In genomic region chr5:144333336-144333920, GRCh38 we compare ENCODE assay signal across 9 cellular contexts.
DNase-seq lines count a peak whose midpoint lies in the region; ATAC-seq, FAIRE-seq and TF ChIP-seq lines count a peak whose summit lies in the region.
"Had no signal": no experiment of that assay in that cellular context is flagged by ENCODE, and none has a peak within 500 bp of the region (broad histone marks: within the 10 kb centered on the region; RNA-seq: fewer than 3 reads in every experiment).

No MANE protein-coding gene starts in this region.

- H3K9me3 ChIP-seq in A673 (ENCODE audit: low read depth, low read length, poor library complexity, severe bottlenecking) = no peaks in the 10 kb centered on the region
- no peaks in the 10 kb centered on the region for H3K9me3 ChIP-seq in CD8-positive, alpha-beta memory T cell (ENCODE audit: low read length)

- no peak overlapping the region for H3K27ac ChIP-seq in A673 (ENCODE audit: low read depth, low read length, poor library complexity, severe bottlenecking)
- H3K27ac ChIP-seq in CD8-positive, alpha-beta memory T cell (ENCODE audit: low read depth, low read length) = no peak overlapping the region

- H3K4me3 ChIP-seq in A673 (ENCODE audit: low read depth, low read length, poor library complexity, severe bottlenecking) = no peak overlapping the region
- no peak overlapping the region for H3K4me3 ChIP-seq in CD8-positive, alpha-beta memory T cell (ENCODE audit: low read length)

- DNase-seq in GM12891 (ENCODE audit: insufficient read length, low spot score) (no peak), MCF 10A (ENCODE audit: unreplicated experiment) (peak; percentile 57), A673 (ENCODE audit: low spot score) (no peak)
- no peak for DNase-seq in activated naive CD4-positive, alpha-beta T cell treated with anti-CD3 and anti-CD28 coated beads, Interleukin-2, amount 50 U/mL, for 16 hours
- no peak for DNase-seq in CD8-positive, alpha-beta memory T cell
- DNase-seq: natural killer cell had no signal

- BruUV-seq in MCF 10A (replicated peaks; lab: Mats Ljungman, UMichigan) (no TSS peak), A673 (replicated peaks; lab: Mats Ljungman, UMichigan) (no TSS peak)

- intact Hi-C loops in MCF 10A (cut with micrococcal nuclease) (no loop called here), A673 (cut with micrococcal nuclease; ENCODE audit: unreplicated experiment) (no loop called here)

- no peak overlapping the region for H3K4me3 Mint-ChIP-seq in MCF 10A (ENCODE audit: unreplicated experiment)
- H3K4me3 Mint-ChIP-seq in CD8-positive, alpha-beta memory T cell = no peak overlapping the region
- H3K4me3 Mint-ChIP-seq: natural killer cell had no signal

- H3K36me3 ChIP-seq in A673 (ENCODE audit: insufficient read depth, low read length, poor library complexity, severe bottlenecking) = no peaks in the 10 kb centered on the region
- no peaks in the 10 kb centered on the region for H3K36me3 ChIP-seq in CD8-positive, alpha-beta memory T cell (ENCODE audit: insufficient read depth, low read length)

- H3K27me3 ChIP-seq in A673 (replicated peaks; ENCODE audit: insufficient read depth, low read depth, low read length, poor library complexity) = no peaks in the 10 kb centered on the region
- no peaks in the 10 kb centered on the region for H3K27me3 ChIP-seq in CD8-positive, alpha-beta memory T cell (ENCODE audit: insufficient read depth, low read length, poor library complexity, severe bottlenecking)

- ATAC-seq in GM21576 (IDR thresholded peaks at IDR 0.05; ENCODE audit: unreplicated experiment) = peak; percentile 39
- peak; percentile 48 for ATAC-seq in HG03460 (IDR thresholded peaks at IDR 0.05; ENCODE audit: unreplicated experiment)
- ATAC-seq in GM21423 (IDR thresholded peaks at IDR 0.05; ENCODE audit: unreplicated experiment) = no peak
- ATAC-seq: natural killer cell had no signal

- peaks cover 11% of the 10 kb centered on the region for H3K4me1 Mint-ChIP-seq in MCF 10A (ENCODE audit: insufficient read depth, unreplicated experiment)
- no peaks in the 10 kb centered on the region for H3K4me1 Mint-ChIP-seq in CD8-positive, alpha-beta memory T cell
- H3K4me1 Mint-ChIP-seq: natural killer cell had no signal

- CTCF ChIA-PET in MCF 10A (lab: Yijun Ruan, JAX) = interaction anchor here (0.6 to 4.4 kb wide), 8 partner anchors 32 to 1013 kb away, joined by 3 to 21 read pairs (median 4); no protein-coding TSS in a partner anchor
- CTCF ChIA-PET in A673 (lab: Charles Lee) = no interaction called here
- CTCF ChIA-PET in CD8-positive, alpha-beta memory T cell (lab: Charles Lee) = no interaction called here

- no peak for TF ChIP-seq POLR2A in GM12891 (IDR thresholded peaks at IDR 0.05; ENCODE audit: low read depth, low read length)

- peak; percentile 26 for FAIRE-seq in GM12891 (lab: Jason Lieb, UNC)

- H3K9me3 Mint-ChIP-seq in MCF 10A (ENCODE audit: unreplicated experiment) = no peaks in the 10 kb centered on the region
- H3K9me3 Mint-ChIP-seq in CD8-positive, alpha-beta memory T cell = no peaks in the 10 kb centered on the region

- peak overlapping the region; percentile 96 for H3K27ac Mint-ChIP-seq in MCF 10A (ENCODE audit: low read depth, unreplicated experiment)
- no peak overlapping the region for H3K27ac Mint-ChIP-seq in CD8-positive, alpha-beta memory T cell
- H3K27ac Mint-ChIP-seq: natural killer cell had no signal

- H3K4me1 ChIP-seq in A673 (ENCODE audit: insufficient read depth, low read length, poor library complexity, severe bottlenecking) = no peaks in the 10 kb centered on the region
- H3K4me1 ChIP-seq in CD8-positive, alpha-beta memory T cell (ENCODE audit: insufficient read depth, low read length) = no peaks in the 10 kb centered on the region

- POLR2A ChIA-PET in MCF 10A (lab: Yijun Ruan, JAX) (interaction anchor here (0.6 to 1.4 kb wide), 6 partner anchors 8 to 249 kb away, joined by 3 to 8 read pairs (median 4); no protein-coding TSS in a partner anchor), A673 (lab: Charles Lee; ENCODE audit: low non-redundant PET) (no interaction called here)
- POLR2A ChIA-PET in CD8-positive, alpha-beta memory T cell (lab: Charles Lee) = no interaction called here

- H3K36me3 Mint-ChIP-seq in MCF 10A (ENCODE audit: insufficient read depth, unreplicated experiment) = no peaks in the 10 kb centered on the region
- no peaks in the 10 kb centered on the region for H3K36me3 Mint-ChIP-seq in CD8-positive, alpha-beta memory T cell
- H3K36me3 Mint-ChIP-seq: natural killer cell had no signal

- TF ChIP-seq CTCF in MCF 10A (IDR thresholded peaks at IDR 0.05; ENCODE audit: unreplicated experiment) = no peak
- TF ChIP-seq CTCF in A673 (conservative IDR thresholded peaks at IDR 0.05; ENCODE audit: low read depth, low read length) = no peak

- no peaks in the 10 kb centered on the region for H3K27me3 Mint-ChIP-seq in MCF 10A (ENCODE audit: insufficient read depth, unreplicated experiment)
- H3K27me3 Mint-ChIP-seq in CD8-positive, alpha-beta memory T cell = peaks cover 1 to 9% of the 10 kb centered on the region in 2 donors

TF ChIP-seq in GM12891, 5 proteins besides CTCF, POLR2A, EP300 and RAD21:
- TF ChIP-seq SPI1 (IDR thresholded peaks at IDR 0.05; ENCODE audit: low read depth, low read length) = no peak
- TF ChIP-seq POU2F2 (IDR thresholded peaks at IDR 0.05; ENCODE audit: low read depth, low read length) = no peak
